Comparison of ENCODE assay signal across 23 cellular contexts in the genomic region with DNA sequence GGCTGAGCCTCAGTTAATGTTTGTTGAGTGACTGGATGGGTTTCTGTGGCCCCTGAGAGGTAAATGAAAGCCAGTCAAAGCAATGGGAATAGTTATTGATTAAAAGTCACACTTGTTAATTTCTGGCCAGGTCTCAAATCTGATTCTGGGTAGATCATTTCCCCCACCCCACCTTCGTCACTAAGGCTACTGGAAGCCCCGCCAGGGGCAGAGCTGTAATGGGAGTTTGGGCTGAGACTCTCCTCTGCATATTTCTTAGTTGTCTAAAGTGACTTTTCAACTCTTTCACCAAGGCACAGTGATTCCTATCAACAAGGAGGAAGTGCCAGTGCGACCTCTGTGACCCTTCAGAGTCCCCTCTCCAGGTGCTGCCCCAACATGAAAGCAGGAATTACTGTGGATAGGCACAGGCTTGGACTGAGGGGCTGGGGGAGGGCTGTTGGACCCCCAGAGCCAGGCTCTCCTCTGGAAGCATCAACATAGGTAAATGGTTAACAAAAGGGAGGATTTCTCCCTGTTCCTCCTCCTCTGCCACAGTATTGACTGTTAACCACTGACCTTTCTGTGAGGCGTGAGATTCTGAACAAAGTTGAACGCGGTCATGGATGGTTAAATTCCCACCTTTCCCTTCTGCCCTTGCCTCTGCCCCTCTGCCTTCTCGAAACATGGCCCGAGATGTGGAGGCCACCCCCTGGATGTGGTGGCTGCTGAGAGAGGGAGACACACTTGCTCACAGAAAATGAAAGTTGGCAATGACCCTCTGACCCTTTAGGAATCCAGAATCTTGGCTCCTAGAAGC. TPM values are rescaled to one million over a fixed set of nuclear protein-coding genes. Genes with fewer than 3 reads are reported as not detected.
DNase-seq lines count a peak whose midpoint lies in the region; ATAC-seq and TF ChIP-seq lines count a peak whose summit lies in the region.
"Had no signal": no experiment of that assay in that cellular context is flagged by ENCODE, and none has a peak within 500 bp of the region (broad histone marks: within the 10 kb centered on the region; RNA-seq: fewer than 3 reads in every experiment).

No MANE protein-coding gene starts in this region.

- TF ChIP-seq CTCF in HEK293 (tag by site-specific recombination; IDR thresholded peaks at IDR 0.05), result no peak
- no peak for TF ChIP-seq CTCF in ascending aorta (IDR thresholded peaks at IDR 0.05)
- TF ChIP-seq CTCF in lower lobe of right lung (IDR thresholded peaks at IDR 0.05), result no peak

- no peaks in the 10 kb centered on the region for H3K9me3 ChIP-seq in HEK293 (ENCODE audit: control insufficient read depth, insufficient read depth, low read depth, low read length)
- no peaks in the 10 kb centered on the region for H3K9me3 ChIP-seq in ascending aorta
- no peaks in the 10 kb centered on the region for H3K9me3 ChIP-seq in lower lobe of right lung
- H3K9me3 ChIP-seq in skeletal muscle tissue (ENCODE audit: control insufficient read depth in 3 of 3, low read length in 3 of 3), result no peaks in the 10 kb centered on the region

- no peak for DNase-seq in ascending aorta (ENCODE audit: low spot score in 2 of 2)
- peak; percentile 5 for DNase-seq in lower lobe of right lung
- DNase-seq in activated gamma-delta T cell treated with Interleukin-2 at 50 U/mL for 16 hours, result no peak
- no peak for DNase-seq in hepatic stellate cell (ENCODE audit: low spot score)
- DNase-seq in activated T-cell treated with anti-CD3 and anti-CD28 coated beads, Interleukin-2, amount 50 U/mL, for 24 hours, result no peak
- DNase-seq in AG20443 (ENCODE audit: low spot score), result no peak
- DNase-seq: ACHN; CD4-positive, alpha-beta memory T cell; DMS79 treated with DMSO at 0.1 percent for 48 hours; GOT3; HFFc6; KG1; NCI-H1105; NCI-H1694 treated with DMSO at 0.1 percent for 48 hours; NCI-H345; NCI-H69; NK-92 treated with Interleukin-12 subunit alpha and Interleukin-12 subunit beta, amount 100 ng/mL, for 24 hours; OCI-M1 had no signal

- POLR2A ChIA-PET in HEK293 (lab: Yijun Ruan, JAX), result no interaction called here

- ATAC-seq in lower lobe of right lung, result no peak

- no peaks in the 10 kb centered on the region for H3K4me1 ChIP-seq in HEK293 (ENCODE audit: control insufficient read depth, insufficient read depth, low read length)
- no peaks in the 10 kb centered on the region for H3K4me1 ChIP-seq in ascending aorta
- no peaks in the 10 kb centered on the region for H3K4me1 ChIP-seq in lower lobe of right lung
- peaks cover 17 to 40% (median 24%) of the 10 kb centered on the region in 3 donors for H3K4me1 ChIP-seq in skeletal muscle tissue (ENCODE audit: control insufficient read depth in 3 of 3, insufficient read depth in 3 of 3, low read length in 3 of 3)

- H3K36me3 Mint-ChIP-seq in activated T-cell treated with anti-CD3 and anti-CD28 coated beads, Interleukin-2, amount 50 U/mL, for 24 hours (ENCODE audit: low read depth), result no peaks in the 10 kb centered on the region

- H3K9me3 Mint-ChIP-seq in activated T-cell treated with anti-CD3 and anti-CD28 coated beads, Interleukin-2, amount 50 U/mL, for 24 hours, result no peaks in the 10 kb centered on the region
- H3K9me3 Mint-ChIP-seq: CD4-positive, alpha-beta memory T cell; HFFc6 had no signal

- H3K27me3 Mint-ChIP-seq in activated T-cell treated with anti-CD3 and anti-CD28 coated beads, Interleukin-2, amount 50 U/mL, for 24 hours, result no peaks in the 10 kb centered on the region
- H3K27me3 Mint-ChIP-seq: B cell; CD4-positive, alpha-beta memory T cell had no signal

- H3K27ac Mint-ChIP-seq in activated T-cell treated with anti-CD3 and anti-CD28 coated beads, Interleukin-2, amount 50 U/mL, for 24 hours, result no peak overlapping the region
- H3K27ac Mint-ChIP-seq: B cell; CD4-positive, alpha-beta memory T cell; HFFc6 had no signal

- intact Hi-C loops in ascending aorta (cut with DNase I), result no loop called here
- intact Hi-C loops in lower lobe of right lung (cut with DNase I), result no loop called here

- no peak overlapping the region for H3K4me3 ChIP-seq in HEK293 (ENCODE audit: low read depth, low read length)
- H3K4me3 ChIP-seq in ascending aorta, result no peak overlapping the region
- no peak overlapping the region for H3K4me3 ChIP-seq in lower lobe of right lung
- H3K4me3 ChIP-seq in skeletal muscle tissue (ENCODE audit: low read length in 3 of 3), result no peak overlapping the region

- H3K4me3 Mint-ChIP-seq in activated T-cell treated with anti-CD3 and anti-CD28 coated beads, Interleukin-2, amount 50 U/mL, for 24 hours, result no peak overlapping the region
- H3K4me3 Mint-ChIP-seq: B cell; CD4-positive, alpha-beta memory T cell; HFFc6 had no signal

- no peaks in the 10 kb centered on the region for H3K4me1 Mint-ChIP-seq in activated T-cell treated with anti-CD3 and anti-CD28 coated beads, Interleukin-2, amount 50 U/mL, for 24 hours (ENCODE audit: low read depth)
- H3K4me1 Mint-ChIP-seq: CD4-positive, alpha-beta memory T cell had no signal

- H3K36me3 ChIP-seq in HEK293 (ENCODE audit: control insufficient read depth in 2 of 2, insufficient read depth in 1 of 2, low read length in 2 of 2) (no peaks in the 10 kb centered on the region), ascending aorta (no peaks in the 10 kb centered on the region), lower lobe of right lung (no peaks in the 10 kb centered on the region), skeletal muscle tissue (ENCODE audit: control insufficient read depth in 3 of 3, insufficient read depth in 3 of 3, low read length in 3 of 3) (no peaks in the 10 kb centered on the region)

- no peaks in the 10 kb centered on the region for H3K27me3 ChIP-seq in ascending aorta
- no peaks in the 10 kb centered on the region for H3K27me3 ChIP-seq in lower lobe of right lung (ENCODE audit: low read depth)
- H3K27me3 ChIP-seq in skeletal muscle tissue (ENCODE audit: control insufficient read depth in 3 of 3, insufficient read depth in 3 of 3, low read length in 3 of 3), result no peaks in the 10 kb centered on the region

- H3K9ac ChIP-seq in skeletal muscle tissue (ENCODE audit: low read depth in 1 of 3, low read length in 3 of 3), result no peak overlapping the region

- CTCF ChIA-PET in HEK293 (lab: Yijun Ruan, JAX), result interaction anchor here (0.6 kb wide), 1 partner anchor 663 kb away, joined by 5 read pairs; no protein-coding TSS in a partner anchor

- H3K27ac ChIP-seq in HEK293 (ENCODE audit: extremely low read depth, low read depth, low read length) (no peak overlapping the region), ascending aorta (peak overlapping the region; percentile 11 to 26), lower lobe of right lung (no peak overlapping the region), skeletal muscle tissue (ENCODE audit: low read depth, low read length) (peak overlapping the region; percentile 85)
- H3K27ac ChIP-seq: HL-60, RWPE1 had no signal

TF ChIP-seq in HEK293, 187 proteins besides CTCF, POLR2A, EP300 and RAD21:
- TF ChIP-seq YY1 (tag by site-specific recombination; IDR thresholded peaks at IDR 0.05) (no peak), ZNF830 (tag by site-specific recombination; IDR thresholded peaks at IDR 0.05; ENCODE audit: low read depth) (no peak)
- TF ChIP-seq, protein P1, sequence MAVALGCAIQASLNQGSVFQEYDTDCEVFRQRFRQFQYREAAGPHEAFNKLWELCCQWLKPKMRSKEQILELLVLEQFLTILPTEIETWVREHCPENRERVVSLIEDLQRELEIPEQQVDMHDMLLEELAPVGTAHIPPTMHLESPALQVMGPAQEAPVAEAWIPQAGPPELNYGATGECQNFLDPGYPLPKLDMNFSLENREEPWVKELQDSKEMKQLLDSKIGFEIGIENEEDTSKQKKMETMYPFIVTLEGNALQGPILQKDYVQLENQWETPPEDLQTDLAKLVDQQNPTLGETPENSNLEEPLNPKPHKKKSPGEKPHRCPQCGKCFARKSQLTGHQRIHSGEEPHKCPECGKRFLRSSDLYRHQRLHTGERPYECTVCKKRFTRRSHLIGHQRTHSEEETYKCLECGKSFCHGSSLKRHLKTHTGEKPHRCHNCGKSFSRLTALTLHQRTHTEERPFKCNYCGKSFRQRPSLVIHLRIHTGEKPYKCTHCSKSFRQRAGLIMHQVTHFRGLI (tag by site-specific recombination; IDR thresholded peaks at IDR 0.05), result peak; percentile 94

RNA-seq across cellular contexts. Expression of a gene that starts 20.8 kb away (rescaled TPM):
- total RNA-seq in ascending aorta (100 TPM), lower lobe of right lung (83.3 TPM), skeletal muscle tissue (5.2 TPM)
- total RNA-seq: B cell; CD4-positive, alpha-beta memory T cell had no signal

Comparison
In these comparisons a context has a peak if more than half of its experiments do, and no peak if none do; other contexts are left out.
1. H3K27ac ChIP-seq: peak in ascending aorta (2 of 2) and skeletal muscle tissue (single experiment); none in HEK293 (single experiment) and lower lobe of right lung (single experiment).
2. RNA of a gene that starts 20.8 kb away (total RNA-seq): 100 TPM in ascending aorta (single experiment) and 83.3 TPM in lower lobe of right lung (single experiment); 5.2 TPM in skeletal muscle tissue (single experiment); every median in the first group is over 10 times any median in the second.